ENCODE assay signal across 18 cellular contexts in the genomic region with DNA sequence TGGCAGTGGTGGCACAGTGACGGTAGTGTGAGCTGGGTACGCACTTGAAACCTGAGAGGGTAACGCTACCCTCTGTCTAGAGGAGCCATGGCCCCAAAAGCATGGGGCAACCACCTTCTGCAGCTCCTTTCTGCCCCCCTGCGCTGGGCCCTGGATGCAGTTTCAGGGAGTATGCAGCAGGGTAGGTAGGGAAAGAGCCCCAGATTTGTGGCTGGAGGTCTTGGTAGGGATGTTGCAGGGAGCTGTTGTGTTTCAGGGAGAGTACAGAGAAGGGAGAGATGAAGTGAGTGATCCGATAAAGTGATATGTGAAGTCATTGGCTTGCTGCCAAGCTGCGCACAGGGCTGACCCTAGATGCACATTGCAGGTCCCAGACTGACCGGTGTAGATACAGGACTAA. TPM values are rescaled to one million over a fixed set of nuclear protein-coding genes. Genes with fewer than 3 reads are reported as not detected.
DNase-seq lines count a peak whose midpoint lies in the region; ATAC-seq, FAIRE-seq and TF ChIP-seq lines count a peak whose summit lies in the region.
"Had no signal": no experiment of that assay in that cellular context is flagged by ENCODE, and none has a peak within 500 bp of the region (broad histone marks: within the 10 kb centered on the region; RNA-seq: fewer than 3 reads in every experiment).

No MANE protein-coding gene starts in this region.

- peaks cover 10% of the 10 kb centered on the region; the same call in 1 of the 2 replicates for H4K20me1 ChIP-seq in K562 (replicated peaks; ENCODE audit: control insufficient read depth, insufficient read depth, low read length)

- no peaks in the 10 kb centered on the region for H3K9me3 Mint-ChIP-seq in IgD-negative memory B cell
- H3K9me3 Mint-ChIP-seq in stimulated activated naive B cell treated with anti-CD40 and anti-IgM and Interleukin-4, amounts not matched to agents 10 μg/mL and 1 μg/mL and 100 μg/mL, for 72 hours: no peaks in the 10 kb centered on the region
- H3K9me3 Mint-ChIP-seq: effector memory CD8-positive, alpha-beta T cell had no signal

- no peak for TF ChIP-seq EP300 in K562 (IDR thresholded peaks at IDR 0.05; ENCODE audit: low read length)

- intact Hi-C loops in left cardiac atrium (cut with DNase I) (no loop called here), Right ventricle myocardium inferior (cut with DNase I) (loop anchor here (10.0 kb wide), 1 partner anchor 417 kb away; no protein-coding TSS in a partner anchor), K562 (cut with micrococcal nuclease) (loop anchor here (5.0 kb wide), 1 partner anchor 46 kb away; no protein-coding TSS in a partner anchor)

- TF ChIP-seq CTCF in K562 (IDR thresholded peaks at IDR 0.05 in 2 of 3, conservative IDR thresholded peaks at IDR 0.05 in 1 of 3; ENCODE audit: insufficient read depth in 2 of 3, low read depth in 1 of 3, low read length in 3 of 3): peak; percentile 7 to 26 (median 18); a peak in 1 of 6 replicates

- H3K9me1 ChIP-seq in K562 (ENCODE audit: control insufficient read depth, insufficient read depth, low read length): peaks cover 4% of the 10 kb centered on the region

- H3K27ac ChIP-seq in K562 (ENCODE audit: extremely low read depth, low read depth, low read length): no peak overlapping the region
- H3K27ac ChIP-seq: brain microvascular endothelial cell, C4-2B had no signal

- WGBS in K562 (ENCODE audit: insufficient coverage, low coverage, missing lambda C conversion rate): 16% methylated on average over 7 of the region's 7 CpGs

- no TSS peak for BruUV-seq in K562 (replicated peaks; lab: Mats Ljungman, UMichigan)

- ATAC-seq in left cardiac atrium (no peak), Right ventricle myocardium inferior (no peak), K562 (peak; percentile 10; the same call in 2 of the 3 replicates)
- no peak for ATAC-seq in stimulated activated naive B cell treated with anti-CD40 and anti-IgM and Interleukin-4, amounts not matched to agents 10 μg/mL and 1 μg/mL and 100 μg/mL, for 72 hours (replicated peaks)
- no peak for ATAC-seq in stimulated activated naive CD8-positive, alpha-beta T cell treated with anti-CD3 and anti-CD28 coated beads, Interleukin-15, Interleukin-2, amounts not matched to agents 100 U/mL and 50 U/mL, for 24 hours
- ATAC-seq: effector memory CD8-positive, alpha-beta T cell; Panc1; sciatic nerve had no signal

- no peak overlapping the region for H3K4me3 ChIP-seq in K562

- no peaks in the 10 kb centered on the region for H3K79me2 ChIP-seq in K562 (ENCODE audit: control insufficient read depth, insufficient read depth, low read length)

- 0 out of 2 replicates have a peak, but pooled peaks have one; percentile 20 for TF ChIP-seq POLR2A in K562 (conservative IDR thresholded peaks at IDR 0.05)

- no peak overlapping the region for H3K4me3 Mint-ChIP-seq in IgD-negative memory B cell
- H3K4me3 Mint-ChIP-seq in stimulated activated naive B cell treated with anti-CD40 and anti-IgM and Interleukin-4, amounts not matched to agents 10 μg/mL and 1 μg/mL and 100 μg/mL, for 72 hours: peak overlapping the region in 1 of 2 donors; percentile 2
- H3K4me3 Mint-ChIP-seq: effector memory CD8-positive, alpha-beta T cell had no signal

- H3K9me3 ChIP-seq in K562 (replicated peaks; ENCODE audit: control insufficient read depth, insufficient read depth, low read depth, low read length): no peaks in the 10 kb centered on the region

- TF ChIP-seq RAD21 in K562 (CRISPR knock-in tag; conservative IDR thresholded peaks at IDR 0.05 in 1 of 2, IDR thresholded peaks at IDR 0.05 in 1 of 2): 0 out of 4 replicates have a peak, but pooled peaks of 1 of the 2 experiments have one; percentile 2

- POLR2A ChIA-PET in K562 (lab: Yijun Ruan, JAX): interaction anchor here (0.6 to 2.5 kb wide), 9 partner anchors 8 to 147 kb away, joined by 3 to 6 read pairs (median 3); a partner anchor contains a TSS

- no peak overlapping the region for H3K4me2 ChIP-seq in K562 (ENCODE audit: insufficient read depth, low read length)

- H2AFZ ChIP-seq in K562 (ENCODE audit: low read depth, low read length): no peak overlapping the region

- peak; percentile 22 for DNase-seq in left cardiac atrium
- DNase-seq in Right ventricle myocardium inferior (ENCODE audit: missing footprints): no peak
- DNase-seq in K562 (ENCODE audit: extremely low read depth in 1 of 4, low spot score in 3 of 4): peak in 1 of 4 experiments; percentile 52
- no peak for DNase-seq in stimulated activated naive B cell treated with anti-CD40 and anti-IgM and Interleukin-4, amounts not matched to agents 10 μg/mL and 1 μg/mL and 100 μg/mL, for 72 hours
- no peak for DNase-seq in SIG-M5 (lab: John Stamatoyannopoulos, UW)
- no peak for DNase-seq in stimulated activated naive CD8-positive, alpha-beta T cell treated with anti-CD3 and anti-CD28 coated beads, Interleukin-15, Interleukin-2, amounts not matched to agents 100 U/mL and 50 U/mL, for 24 hours
- no peak for DNase-seq in NOMO-1 treated with dmso at 0.1 percent for 144 hours (lab: John Stamatoyannopoulos, UW; ENCODE audit: unreplicated experiment)
- DNase-seq: activated T-cell treated with anti-CD3 and anti-CD28 coated beads, Interleukin-2, amount 50 U/mL, for 48 hours; brain microvascular endothelial cell; effector memory CD8-positive, alpha-beta T cell; islet precursor cell; Kasumi-1; NCI-H2081 had no signal

- H3K4me1 Mint-ChIP-seq in IgD-negative memory B cell: peaks cover 31 to 51% (median 48%) of the 10 kb centered on the region in 3 donors
- H3K4me1 Mint-ChIP-seq in stimulated activated naive B cell treated with anti-CD40 and anti-IgM and Interleukin-4, amounts not matched to agents 10 μg/mL and 1 μg/mL and 100 μg/mL, for 72 hours: peaks cover 56 to 95% of the 10 kb centered on the region in 2 donors

- peaks cover 6 to 32% of the 10 kb centered on the region in 2 experiments; a peak in 3 of 5 replicates for H3K4me1 ChIP-seq in K562 (replicated peaks in 1 of 2; ENCODE audit: control insufficient read depth in 2 of 2, insufficient read depth in 2 of 2, low read length in 2 of 2)

- peak overlapping the region in 2 of 3 donors; percentile 27 to 79 for H3K27ac Mint-ChIP-seq in IgD-negative memory B cell
- peak overlapping the region; percentile 95 for H3K27ac Mint-ChIP-seq in stimulated activated naive B cell treated with anti-CD40 and anti-IgM and Interleukin-4, amounts not matched to agents 10 μg/mL and 1 μg/mL and 100 μg/mL, for 72 hours

- in situ Hi-C loops in K562 (cut with MboI): no loop called here

- CTCF ChIA-PET in K562 (lab: Yijun Ruan, JAX; ENCODE audit: low intra/inter-chr PET ratio): no interaction called here

- H3K36me3 ChIP-seq in K562 (ENCODE audit: control insufficient read depth, insufficient read depth, low read length): no peaks in the 10 kb centered on the region

- peaks cover 0 to 14% of the 10 kb centered on the region in 2 experiments; a peak in 2 of 5 replicates for H3K27me3 ChIP-seq in K562 (ENCODE audit: control insufficient read depth in 2 of 2, insufficient read depth in 2 of 2, low read length in 2 of 2)
- H3K27me3 ChIP-seq: brain microvascular endothelial cell had no signal

- peak overlapping the region in 1 of 2 experiments; percentile 62; a peak in 1 of 4 replicates for H3K9ac ChIP-seq in K562 (ENCODE audit: insufficient read depth in 1 of 2, low read depth in 2 of 2, low read length in 2 of 2)

- peaks cover 6% of the 10 kb centered on the region for H3K36me3 Mint-ChIP-seq in IgD-negative memory B cell
- peaks cover 19 to 58% of the 10 kb centered on the region in 2 donors for H3K36me3 Mint-ChIP-seq in stimulated activated naive B cell treated with anti-CD40 and anti-IgM and Interleukin-4, amounts not matched to agents 10 μg/mL and 1 μg/mL and 100 μg/mL, for 72 hours

- peak; percentile 46 for FAIRE-seq in K562 (lab: Jason Lieb, UNC)
- FAIRE-seq: frontal cortex had no signal

- H3K27me3 Mint-ChIP-seq in IgD-negative memory B cell: no peaks in the 10 kb centered on the region
- no peaks in the 10 kb centered on the region for H3K27me3 Mint-ChIP-seq in stimulated activated naive B cell treated with anti-CD40 and anti-IgM and Interleukin-4, amounts not matched to agents 10 μg/mL and 1 μg/mL and 100 μg/mL, for 72 hours
- H3K27me3 Mint-ChIP-seq: effector memory CD8-positive, alpha-beta T cell had no signal

RNA-seq across cellular contexts. Expression of a gene that starts 2.7 kb away (rescaled TPM):
- total RNA-seq in left cardiac atrium (1,000 to 10,000 TPM in 1 of 2 donors, 100 to 1,000 TPM in 1; 799 to 1,159 TPM), Right ventricle myocardium inferior (1,123 TPM), K562 (2014; rRNA removed) (not detected in 2 replicates), K562 (2014; rRNA removed; fragmentation: Illumina TruSeq; extraction: Trizol) (not detected in 2 replicates), K562 (2015; rRNA removed; fragmentation: Illumina TruSeq; extraction: Trizol) (not detected in 2 replicates), K562 (2021) (not detected in 2 replicates)
- polyA plus RNA-seq in IgD-negative memory B cell (not detected), K562 (2011; rRNA removed) (not detected in 2 replicates), K562 (2014; fragmentation: Illumina TruSeq; extraction: Trizol) (not detected in 2 replicates), K562 (2014; fragmentation: Nextera tagmentation; extraction: Ambion mirVana) (not detected), K562 (2014; rRNA removed) (not detected in 2 replicates)
- not detected in 2 replicates for total RNA-seq in K562 (2011; cell fraction: chromatin; rRNA removed; ENCODE audit: low replicate concordance)
- 0.50 and 0.53 TPM in 2 replicates for total RNA-seq in K562 (2011; cell fraction: nucleolus; rRNA removed)
- not detected in 2 replicates for total RNA-seq in K562 (2011; cell fraction: nucleoplasm; rRNA removed)
- polyA plus RNA-seq in K562 (2011; cell fraction: cytosol; rRNA removed): 0.12 TPM in 1 of 2 replicates, not detected in the other
- polyA plus RNA-seq in K562 (2011; cell fraction: nucleus; rRNA removed): 0.14 TPM in 1 of 2 replicates, not detected in the other
- polyA plus RNA-seq in K562 (2012): not detected in 2 replicates
- polyA minus RNA-seq in K562 (2011; rRNA and poly(A)+ RNA removed): not detected in 2 replicates
- not detected in 2 replicates for polyA minus RNA-seq in K562 (2011; cell fraction: cytosol; rRNA and poly(A)+ RNA removed)
- polyA minus RNA-seq in K562 (2011; cell fraction: nucleus; rRNA and poly(A)+ RNA removed): not detected in 2 replicates

RNA-seq across cellular contexts. Expression of a gene that starts 14.3 kb away (rescaled TPM):
- total RNA-seq in left cardiac atrium (10 to 100 TPM; 20.0 to 22.1 TPM), Right ventricle myocardium inferior (16.1 TPM), K562 (2014; rRNA removed) (4.1 and 6.5 TPM in 2 replicates), K562 (2014; rRNA removed; fragmentation: Illumina TruSeq; extraction: Trizol) (1.3 and 1.9 TPM in 2 replicates), K562 (2015; rRNA removed; fragmentation: Illumina TruSeq; extraction: Trizol) (4.2 and 4.8 TPM in 2 replicates), K562 (2021) (8.6 and 9.9 TPM in 2 replicates)
- polyA plus RNA-seq in IgD-negative memory B cell (42.0 TPM), K562 (2011; rRNA removed) (4.1 and 5.7 TPM in 2 replicates), K562 (2014; fragmentation: Illumina TruSeq; extraction: Trizol) (3.6 and 4.1 TPM in 2 replicates), K562 (2014; fragmentation: Nextera tagmentation; extraction: Ambion mirVana) (under 1 TPM; 0.51 to 0.70 TPM), K562 (2014; rRNA removed) (5.2 and 5.9 TPM in 2 replicates)
- 15.0 and 46.8 TPM in 2 replicates for total RNA-seq in K562 (2011; cell fraction: chromatin; rRNA removed; ENCODE audit: low replicate concordance)
- total RNA-seq in K562 (2011; cell fraction: nucleolus; rRNA removed): 28.4 and 32.0 TPM in 2 replicates
- total RNA-seq in K562 (2011; cell fraction: nucleoplasm; rRNA removed): 22.1 and 23.5 TPM in 2 replicates
- 4.9 and 8.0 TPM in 2 replicates for polyA plus RNA-seq in K562 (2011; cell fraction: cytosol; rRNA removed)
- polyA plus RNA-seq in K562 (2011; cell fraction: nucleus; rRNA removed): 22.0 and 33.1 TPM in 2 replicates
- 4.7 and 10.9 TPM in 2 replicates for polyA plus RNA-seq in K562 (2012)
- 4.8 and 6.4 TPM in 2 replicates for polyA minus RNA-seq in K562 (2011; rRNA and poly(A)+ RNA removed)
- 5.9 and 23.5 TPM in 2 replicates for polyA minus RNA-seq in K562 (2011; cell fraction: cytosol; rRNA and poly(A)+ RNA removed)
- 16.4 and 23.2 TPM in 2 replicates for polyA minus RNA-seq in K562 (2011; cell fraction: nucleus; rRNA and poly(A)+ RNA removed)

RNA-seq across cellular contexts. Expression of a gene that starts 23.6 kb away (rescaled TPM):
- 10 to 100 TPM; 42.1 to 48.7 TPM for total RNA-seq in left cardiac atrium
- total RNA-seq in Right ventricle myocardium inferior: 36.0 TPM
- 384 TPM for polyA plus RNA-seq in IgD-negative memory B cell
- total RNA-seq in K562 (2011; cell fraction: chromatin; rRNA removed; ENCODE audit: low replicate concordance): 42.0 and 115 TPM in 2 replicates
- total RNA-seq in K562 (2011; cell fraction: nucleolus; rRNA removed): 55.1 and 55.4 TPM in 2 replicates
- 42.4 and 48.7 TPM in 2 replicates for total RNA-seq in K562 (2011; cell fraction: nucleoplasm; rRNA removed)
- 61.5 and 65.1 TPM in 2 replicates for total RNA-seq in K562 (2014; rRNA removed)
- 17.5 and 21.2 TPM in 2 replicates for total RNA-seq in K562 (2014; rRNA removed; fragmentation: Illumina TruSeq; extraction: Trizol)
- total RNA-seq in K562 (2015; rRNA removed; fragmentation: Illumina TruSeq; extraction: Trizol): 36.9 and 38.9 TPM in 2 replicates
- 51.5 and 57.7 TPM in 2 replicates for total RNA-seq in K562 (2021)
- polyA plus RNA-seq in K562 (2011; rRNA removed): 32.4 and 35.0 TPM in 2 replicates
- polyA plus RNA-seq in K562 (2011; cell fraction: cytosol; rRNA removed): 41.3 and 70.1 TPM in 2 replicates
- 44.0 and 49.7 TPM in 2 replicates for polyA plus RNA-seq in K562 (2011; cell fraction: nucleus; rRNA removed)
- 47.8 and 50.1 TPM in 2 replicates for polyA plus RNA-seq in K562 (2012)
- polyA plus RNA-seq in K562 (2014; fragmentation: Illumina TruSeq; extraction: Trizol): 52.1 and 58.2 TPM in 2 replicates
- 1 to 10 TPM; 1.9 to 3.7 TPM for polyA plus RNA-seq in K562 (2014; fragmentation: Nextera tagmentation; extraction: Ambion mirVana)
- 47.6 and 53.0 TPM in 2 replicates for polyA plus RNA-seq in K562 (2014; rRNA removed)
- 19.1 and 33.6 TPM in 2 replicates for polyA minus RNA-seq in K562 (2011; rRNA and poly(A)+ RNA removed)
- 20.9 and 23.1 TPM in 2 replicates for polyA minus RNA-seq in K562 (2011; cell fraction: cytosol; rRNA and poly(A)+ RNA removed)
- polyA minus RNA-seq in K562 (2011; cell fraction: nucleus; rRNA and poly(A)+ RNA removed): 20.3 and 26.3 TPM in 2 replicates

RNA-seq across cellular contexts. Expression of a gene that starts 36.1 kb away (rescaled TPM):
- 100 to 1,000 TPM in 1 of 2 donors, 10 to 100 TPM in 1; 65.0 to 117 TPM for total RNA-seq in left cardiac atrium
- 13.6 TPM for total RNA-seq in Right ventricle myocardium inferior
- 3.7 TPM for polyA plus RNA-seq in IgD-negative memory B cell
- total RNA-seq in K562 (2011; cell fraction: chromatin; rRNA removed; ENCODE audit: low replicate concordance): 1.3 and 8.8 TPM in 2 replicates
- 4.2 and 6.2 TPM in 2 replicates for total RNA-seq in K562 (2011; cell fraction: nucleolus; rRNA removed)
- 3.3 and 4.3 TPM in 2 replicates for total RNA-seq in K562 (2011; cell fraction: nucleoplasm; rRNA removed)
- 0.53 TPM in 1 of 2 replicates, not detected in the other for total RNA-seq in K562 (2014; rRNA removed)
- total RNA-seq in K562 (2014; rRNA removed; fragmentation: Illumina TruSeq; extraction: Trizol): 0.15 TPM in 1 of 2 replicates, not detected in the other
- total RNA-seq in K562 (2015; rRNA removed; fragmentation: Illumina TruSeq; extraction: Trizol): 0.36 TPM in 1 of 2 replicates, not detected in the other
- 0.78 and 0.87 TPM in 2 replicates for total RNA-seq in K562 (2021)
- polyA plus RNA-seq in K562 (2011; rRNA removed): 0.43 and 1.1 TPM in 2 replicates
- 0.48 and 0.60 TPM in 2 replicates for polyA plus RNA-seq in K562 (2011; cell fraction: cytosol; rRNA removed)
- polyA plus RNA-seq in K562 (2011; cell fraction: nucleus; rRNA removed): 5.3 and 8.2 TPM in 2 replicates
- polyA plus RNA-seq in K562 (2012): 0.57 and 1.3 TPM in 2 replicates
- polyA plus RNA-seq in K562 (2014; fragmentation: Illumina TruSeq; extraction: Trizol): 0.30 and 0.69 TPM in 2 replicates
- under 1 TPM in 1 of 2 experiments, not detected in 1; 0.04 TPM for polyA plus RNA-seq in K562 (2014; fragmentation: Nextera tagmentation; extraction: Ambion mirVana)
- 0.03 TPM in 1 of 2 replicates, not detected in the other for polyA plus RNA-seq in K562 (2014; rRNA removed)
- 0.39 and 0.46 TPM in 2 replicates for polyA minus RNA-seq in K562 (2011; rRNA and poly(A)+ RNA removed)
- polyA minus RNA-seq in K562 (2011; cell fraction: cytosol; rRNA and poly(A)+ RNA removed): 1.0 and 1.8 TPM in 2 replicates
- 0.67 and 1.1 TPM in 2 replicates for polyA minus RNA-seq in K562 (2011; cell fraction: nucleus; rRNA and poly(A)+ RNA removed)

RNA-seq across cellular contexts. Expression of a gene that starts 55.3 kb away (rescaled TPM):
- 10 to 100 TPM; 95.8 to 98.9 TPM for total RNA-seq in left cardiac atrium
- 87.3 TPM for total RNA-seq in Right ventricle myocardium inferior
- polyA plus RNA-seq in IgD-negative memory B cell: 88.5 TPM
- 221 and 485 TPM in 2 replicates for total RNA-seq in K562 (2011; cell fraction: chromatin; rRNA removed; ENCODE audit: low replicate concordance)
- 288 and 305 TPM in 2 replicates for total RNA-seq in K562 (2011; cell fraction: nucleolus; rRNA removed)
- total RNA-seq in K562 (2011; cell fraction: nucleoplasm; rRNA removed): 283 and 288 TPM in 2 replicates
- 225 and 257 TPM in 2 replicates for total RNA-seq in K562 (2014; rRNA removed)
- total RNA-seq in K562 (2014; rRNA removed; fragmentation: Illumina TruSeq; extraction: Trizol): 84.6 and 112 TPM in 2 replicates
- total RNA-seq in K562 (2015; rRNA removed; fragmentation: Illumina TruSeq; extraction: Trizol): 148 and 153 TPM in 2 replicates
- 259 and 267 TPM in 2 replicates for total RNA-seq in K562 (2021)
- polyA plus RNA-seq in K562 (2011; rRNA removed): 255 and 293 TPM in 2 replicates
- 344 and 561 TPM in 2 replicates for polyA plus RNA-seq in K562 (2011; cell fraction: cytosol; rRNA removed)
- polyA plus RNA-seq in K562 (2011; cell fraction: nucleus; rRNA removed): 643 and 644 TPM in 2 replicates
- 248 and 301 TPM in 2 replicates for polyA plus RNA-seq in K562 (2012)
- polyA plus RNA-seq in K562 (2014; fragmentation: Illumina TruSeq; extraction: Trizol): 230 and 249 TPM in 2 replicates
- 10 to 100 TPM; 29.7 to 82.9 TPM for polyA plus RNA-seq in K562 (2014; fragmentation: Nextera tagmentation; extraction: Ambion mirVana)
- polyA plus RNA-seq in K562 (2014; rRNA removed): 225 and 255 TPM in 2 replicates
- 64.0 and 99.2 TPM in 2 replicates for polyA minus RNA-seq in K562 (2011; rRNA and poly(A)+ RNA removed)
- polyA minus RNA-seq in K562 (2011; cell fraction: cytosol; rRNA and poly(A)+ RNA removed): 89.3 and 91.7 TPM in 2 replicates
- polyA minus RNA-seq in K562 (2011; cell fraction: nucleus; rRNA and poly(A)+ RNA removed): 95.6 and 131 TPM in 2 replicates

Comparison
In these comparisons a context has a peak if more than half of its experiments do, and no peak if none do; other contexts are left out.
1. intact Hi-C loops: an anchor here in Right ventricle myocardium inferior (10.0 kb wide) and K562 (5.0 kb wide); none called in left cardiac atrium.
2. RNA of a gene that starts 2.7 kb away (total RNA-seq): 799 to 1,159 TPM in left cardiac atrium and 1,123 TPM in Right ventricle myocardium inferior (single experiment); 0.50 to 0.53 TPM in K562; every median in the first group is over 100 times any median in the second.